In the genomic region with DNA sequence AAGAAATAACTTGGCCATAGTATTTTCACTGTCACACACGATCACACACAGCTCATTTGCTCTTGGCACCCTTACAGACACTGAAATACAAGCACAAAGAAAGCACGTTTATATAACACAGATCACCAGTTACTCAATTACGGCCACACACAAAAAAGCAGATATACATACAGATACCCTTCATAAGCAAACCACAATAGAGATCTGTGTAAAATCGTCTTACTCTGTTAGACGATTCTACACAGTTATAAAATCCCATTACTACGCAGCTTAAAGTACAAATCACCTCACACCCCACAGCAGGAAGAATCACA, we compare ENCODE assay signal across 8 cellular contexts.
DNase-seq lines count a peak whose midpoint lies in the region; ATAC-seq and TF ChIP-seq lines count a peak whose summit lies in the region.

No MANE protein-coding gene starts in this region.

- peaks cover 57% of the 10 kb centered on the region for H3K36me3 Mint-ChIP-seq in nephron progenitor cell (ENCODE audit: low read depth)

- no peak for DNase-seq in GM12864 (ENCODE audit: low read depth)
- peak; percentile 35 for DNase-seq in NCI-H146 (lab: John Stamatoyannopoulos, UW)
- no peak for DNase-seq in effector memory CD4-positive, alpha-beta T cell
- no peak for DNase-seq in nephron progenitor cell
- DNase-seq in GOT3 (lab: John Stamatoyannopoulos, UW), result no peak

- ATAC-seq in HG02678 (IDR thresholded peaks at IDR 0.05; ENCODE audit: unreplicated experiment) (no peak), HG03025 (IDR thresholded peaks at IDR 0.05; ENCODE audit: low FRiP score, unreplicated experiment) (no peak), HG03432 (IDR thresholded peaks at IDR 0.05; ENCODE audit: unreplicated experiment) (no peak)

- peaks cover 4% of the 10 kb centered on the region for H3K9me3 ChIP-seq in effector memory CD4-positive, alpha-beta T cell (ENCODE audit: control insufficient read depth, low read length)

- H3K4me3 Mint-ChIP-seq in nephron progenitor cell, result peak overlapping the region; percentile 97

- H3K9me3 Mint-ChIP-seq in nephron progenitor cell, result peaks cover 93% of the 10 kb centered on the region

- peak overlapping the region; percentile 64 for H3K27ac Mint-ChIP-seq in nephron progenitor cell

- no peaks in the 10 kb centered on the region for H3K36me3 ChIP-seq in effector memory CD4-positive, alpha-beta T cell (ENCODE audit: control insufficient read depth, insufficient read depth, low read length)

- peaks cover 10% of the 10 kb centered on the region for H3K4me1 ChIP-seq in effector memory CD4-positive, alpha-beta T cell (ENCODE audit: control insufficient read depth, insufficient read depth, low read length, poor library complexity, severe bottlenecking)

- H3K4me3 ChIP-seq in GM12864 (ENCODE audit: low read depth, low read length), result peak overlapping the region; percentile 81
- peak overlapping the region; percentile 74 for H3K4me3 ChIP-seq in effector memory CD4-positive, alpha-beta T cell (ENCODE audit: insufficient read depth, low read depth, low read length, poor library complexity, severe bottlenecking)

- no peaks in the 10 kb centered on the region for H3K27me3 ChIP-seq in effector memory CD4-positive, alpha-beta T cell (replicated peaks; ENCODE audit: control insufficient read depth, insufficient read depth, low read length, poor library complexity, severe bottlenecking)

- TF ChIP-seq CTCF in GM12864 (IDR thresholded peaks at IDR 0.05; ENCODE audit: low read depth, low read length, missing control alignments) (no peak), nephron progenitor cell (IDR thresholded peaks at IDR 0.05) (no peak)

- peak overlapping the region; percentile 61 for H3K27ac ChIP-seq in effector memory CD4-positive, alpha-beta T cell (ENCODE audit: insufficient read depth, low read length, poor library complexity, severe bottlenecking)

- H3K4me1 Mint-ChIP-seq in nephron progenitor cell, result peaks cover 21% of the 10 kb centered on the region

- H3K27me3 Mint-ChIP-seq in nephron progenitor cell (ENCODE audit: low read depth, poor library complexity), result no peaks in the 10 kb centered on the region
